8 cellular contexts compared by ENCODE assay signal in the genomic region with DNA sequence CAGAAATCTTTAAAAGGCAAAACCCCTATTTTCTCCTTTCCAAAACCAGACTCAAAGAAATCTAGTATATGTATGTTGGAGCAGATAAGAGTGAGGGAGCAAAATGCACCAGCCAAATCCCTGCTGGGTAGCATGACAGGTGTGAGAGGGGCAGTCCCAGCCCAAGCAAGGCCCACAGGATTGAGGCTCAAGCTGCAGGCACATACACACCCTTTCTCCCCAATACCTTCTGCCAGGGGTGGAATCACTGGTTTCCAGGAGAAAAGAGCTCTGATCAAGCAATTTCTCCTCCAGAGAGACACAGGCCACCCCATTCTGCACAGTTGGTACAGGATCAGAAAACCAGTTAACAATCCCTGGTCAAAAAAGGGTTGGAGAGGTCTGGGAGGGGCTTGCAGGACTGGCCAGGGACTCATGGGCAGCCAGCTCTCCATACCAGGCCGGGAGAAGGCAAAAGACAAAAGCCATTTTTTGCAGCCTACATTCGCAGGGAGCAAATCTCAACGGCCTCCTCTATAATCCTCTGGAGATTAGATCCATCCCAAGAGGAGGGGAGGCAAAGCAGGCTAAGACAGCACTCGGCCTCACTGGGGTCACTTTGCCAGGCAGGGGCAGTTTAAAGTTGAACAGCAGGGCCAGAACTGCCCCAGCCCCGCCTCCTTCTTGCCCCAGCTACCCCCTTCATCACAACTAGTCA. TPM values are rescaled to one million over a fixed set of nuclear protein-coding genes. Genes with fewer than 3 reads are reported as not detected.
DNase-seq lines count a peak whose midpoint lies in the region; ATAC-seq and TF ChIP-seq lines count a peak whose summit lies in the region.

No MANE protein-coding gene starts in this region.

- H3K27ac ChIP-seq in right atrium auricular region = peak overlapping the region; percentile 95 to 98
- H3K27ac ChIP-seq in body of pancreas = peak overlapping the region in 3 of 4 donors; percentile 84 to 97 (median 97)
- H3K27ac ChIP-seq in mesodermal cell (ENCODE audit: low read depth, low read length, severe bottlenecking) = no peak overlapping the region
- H3K27ac ChIP-seq in aorta (ENCODE audit: low read depth in 1 of 2, low read length in 2 of 2) = no peak overlapping the region

- DNase-seq in right atrium auricular region (ENCODE audit: low spot score) = no peak
- no peak for DNase-seq in left cardiac atrium
- DNase-seq in body of pancreas = no peak
- DNase-seq in aorta = no peak
- DNase-seq in SIG-M5 treated with dmso at 0.1 percent for 504 hours (lab: John Stamatoyannopoulos, UW; ENCODE audit: unreplicated experiment) = no peak
- DNase-seq in NCI-H345 treated with DMSO at 0.1 percent for 48 hours (lab: John Stamatoyannopoulos, UW; ENCODE audit: unreplicated experiment) = no peak

- H3K36me3 ChIP-seq in right atrium auricular region = peaks cover 16% of the 10 kb centered on the region
- H3K36me3 ChIP-seq in body of pancreas (replicated peaks in 1 of 2; ENCODE audit: insufficient read depth in 1 of 2, low read depth in 2 of 2) = peaks cover 0 to 4% of the 10 kb centered on the region in 2 donors
- H3K36me3 ChIP-seq in mesodermal cell (ENCODE audit: control insufficient read depth, insufficient read depth, low read length) = peaks cover 35% of the 10 kb centered on the region
- peaks cover 0 to 1% of the 10 kb centered on the region in 2 donors for H3K36me3 ChIP-seq in aorta (ENCODE audit: control insufficient read depth in 1 of 2, insufficient read depth in 2 of 2, low read length in 1 of 2)

- whole genome bisulfite sequencing in body of pancreas, 2 donors = 0 to 3% methylated on average over 4 to 5 of the region's 5 CpGs
- 14 to 27% methylated on average over 3 to 4 of the region's 5 CpGs for WGBS in mesodermal cell (ENCODE audit: insufficient coverage in 2 of 2), 2 experiments
- 1 to 2% methylated on average over 5 of the region's 5 CpGs for WGBS in aorta, 2 donors

- intact Hi-C loops in left cardiac atrium (cut with DNase I) = no loop called here
- intact Hi-C loops in body of pancreas (cut with DNase I) = no loop called here
- intact Hi-C loops in aorta (cut with DNase I) = no loop called here

- H3K9me3 ChIP-seq in right atrium auricular region (no peaks in the 10 kb centered on the region), body of pancreas (no peaks in the 10 kb centered on the region), mesodermal cell (ENCODE audit: control insufficient read depth, low read length) (no peaks in the 10 kb centered on the region), aorta (ENCODE audit: control insufficient read depth, low read length) (no peaks in the 10 kb centered on the region)

- H3K27me3 ChIP-seq in right atrium auricular region (no peaks in the 10 kb centered on the region), body of pancreas (no peaks in the 10 kb centered on the region), aorta (ENCODE audit: control insufficient read depth in 1 of 2, insufficient read depth in 2 of 2, low read length in 1 of 2) (no peaks in the 10 kb centered on the region)

- no peak for ATAC-seq in left cardiac atrium
- ATAC-seq in body of pancreas = no peak
- ATAC-seq in aorta (ENCODE audit: low FRiP score) = no peak
- no peak for ATAC-seq in HG03159 (IDR thresholded peaks at IDR 0.05; ENCODE audit: unreplicated experiment)

- no peak for TF ChIP-seq POLR2A in body of pancreas (IDR thresholded peaks at IDR 0.05)

- H3K4me1 ChIP-seq in right atrium auricular region = peaks cover 0 to 51% of the 10 kb centered on the region in 2 donors
- peaks cover 58% of the 10 kb centered on the region for H3K4me1 ChIP-seq in body of pancreas
- peaks cover 29% of the 10 kb centered on the region for H3K4me1 ChIP-seq in mesodermal cell (ENCODE audit: control insufficient read depth, insufficient read depth, low read length, poor library complexity, severe bottlenecking)
- H3K4me1 ChIP-seq in aorta (ENCODE audit: control insufficient read depth in 1 of 2, insufficient read depth in 2 of 2, low read length in 2 of 2) = no peaks in the 10 kb centered on the region

- H3K4me3 ChIP-seq in right atrium auricular region (peak overlapping the region; percentile 83 to 92), body of pancreas (peak overlapping the region; percentile 72 to 87), mesodermal cell (ENCODE audit: extremely low read depth, insufficient read depth, low read length, poor library complexity, severe bottlenecking) (peak overlapping the region; percentile 91), aorta (ENCODE audit: low read length in 2 of 2) (peak overlapping the region; percentile 88 to 92)

- TF ChIP-seq CTCF in right atrium auricular region (IDR thresholded peaks at IDR 0.05) = no peak
- no peak for TF ChIP-seq CTCF in body of pancreas (IDR thresholded peaks at IDR 0.05)

RNA-seq across cellular contexts. Expression of gene KMT2D, which starts 2.1 kb away (rescaled TPM):
- total RNA-seq in right atrium auricular region = 10 to 100 TPM; 39.9 to 49.1 TPM
- 10 to 100 TPM; 44.1 to 47.4 TPM for total RNA-seq in left cardiac atrium
- 10 to 100 TPM; 38.4 to 51.1 TPM for total RNA-seq in body of pancreas
- polyA plus RNA-seq in mesodermal cell (2013, experiment 1 of 2) = 37.0 TPM
- 20.3 TPM for polyA plus RNA-seq in mesodermal cell (2013, experiment 2 of 2)
- 10 to 100 TPM; 88.6 to 97.4 TPM for total RNA-seq in aorta
- polyA plus RNA-seq in aorta = 10 to 100 TPM; 11.5 to 14.4 TPM

RNA-seq across cellular contexts. Expression of gene RHEBL1, which starts 11.3 kb away (rescaled TPM):
- total RNA-seq in right atrium auricular region = under 1 TPM in 1 of 2 donors, not detected in 1; 0.35 TPM
- under 1 TPM; 0.24 to 0.41 TPM for total RNA-seq in left cardiac atrium
- total RNA-seq in body of pancreas = not detected
- 4.6 TPM for polyA plus RNA-seq in mesodermal cell (2013, experiment 1 of 2)
- polyA plus RNA-seq in mesodermal cell (2013, experiment 2 of 2) = 4.5 TPM
- 1 to 10 TPM in 1 of 2 donors, under 1 TPM in 1; 0.55 to 1.1 TPM for total RNA-seq in aorta
- 1 to 10 TPM; 1.3 to 2.4 TPM for polyA plus RNA-seq in aorta

RNA-seq across cellular contexts. Expression of gene DHH, which starts 36.1 kb away (rescaled TPM):
- under 1 TPM; 0.35 to 0.56 TPM for total RNA-seq in right atrium auricular region
- total RNA-seq in left cardiac atrium = 1 to 10 TPM in 1 of 2 donors, under 1 TPM in 1; 0.97 to 1.0 TPM
- not detected for total RNA-seq in body of pancreas
- 0.11 TPM for polyA plus RNA-seq in mesodermal cell (2013, experiment 1 of 2)
- 0.25 TPM for polyA plus RNA-seq in mesodermal cell (2013, experiment 2 of 2)
- total RNA-seq in aorta = 1 to 10 TPM; 1.3 to 3.6 TPM
- polyA plus RNA-seq in aorta = under 1 TPM in 1 of 2 donors, not detected in 1; 0.33 TPM

RNA-seq across cellular contexts. Expression of gene PRKAG1, which starts 39.9 kb away (rescaled TPM):
- total RNA-seq in right atrium auricular region (10 to 100 TPM; 68.5 to 74.8 TPM), left cardiac atrium (10 to 100 TPM; 70.2 to 72.2 TPM), body of pancreas (10 to 100 TPM; 25.4 to 26.4 TPM), aorta (10 to 100 TPM; 44.8 to 50.6 TPM)
- polyA plus RNA-seq in mesodermal cell (2013, experiment 1 of 2) = 35.5 TPM
- polyA plus RNA-seq in mesodermal cell (2013, experiment 2 of 2) = 36.3 TPM
- 10 to 100 TPM; 48.0 to 57.1 TPM for polyA plus RNA-seq in aorta

RNA-seq across cellular contexts. Expression of gene LMBR1L, which starts 52.1 kb away (rescaled TPM):
- total RNA-seq in right atrium auricular region = 10 to 100 TPM; 14.6 to 19.2 TPM
- total RNA-seq in left cardiac atrium = 10 to 100 TPM; 24.4 to 46.0 TPM
- total RNA-seq in body of pancreas = 10 to 100 TPM; 40.7 to 53.7 TPM
- 84.0 TPM for polyA plus RNA-seq in mesodermal cell (2013, experiment 1 of 2)
- 67.7 TPM for polyA plus RNA-seq in mesodermal cell (2013, experiment 2 of 2)
- total RNA-seq in aorta = 100 to 1,000 TPM in 1 of 2 donors, 10 to 100 TPM in 1; 69.2 to 104 TPM
- polyA plus RNA-seq in aorta = 100 to 1,000 TPM in 1 of 2 donors, 1 to 10 TPM in 1; 5.6 to 160 TPM

Comparison
In these comparisons a context has a peak if more than half of its experiments do, and no peak if none do; other contexts are left out.
1. H3K27ac ChIP-seq: peak in right atrium auricular region (2 of 2) and body of pancreas (3 of 4); none in mesodermal cell (single experiment) and aorta (0 of 2).
2. Peak in every context shown above with its lines, with median percentiles within 50 percentile points of each other: H3K4me3 ChIP-seq.